ENCODE assay signal across 9 cellular contexts in the genomic region with DNA sequence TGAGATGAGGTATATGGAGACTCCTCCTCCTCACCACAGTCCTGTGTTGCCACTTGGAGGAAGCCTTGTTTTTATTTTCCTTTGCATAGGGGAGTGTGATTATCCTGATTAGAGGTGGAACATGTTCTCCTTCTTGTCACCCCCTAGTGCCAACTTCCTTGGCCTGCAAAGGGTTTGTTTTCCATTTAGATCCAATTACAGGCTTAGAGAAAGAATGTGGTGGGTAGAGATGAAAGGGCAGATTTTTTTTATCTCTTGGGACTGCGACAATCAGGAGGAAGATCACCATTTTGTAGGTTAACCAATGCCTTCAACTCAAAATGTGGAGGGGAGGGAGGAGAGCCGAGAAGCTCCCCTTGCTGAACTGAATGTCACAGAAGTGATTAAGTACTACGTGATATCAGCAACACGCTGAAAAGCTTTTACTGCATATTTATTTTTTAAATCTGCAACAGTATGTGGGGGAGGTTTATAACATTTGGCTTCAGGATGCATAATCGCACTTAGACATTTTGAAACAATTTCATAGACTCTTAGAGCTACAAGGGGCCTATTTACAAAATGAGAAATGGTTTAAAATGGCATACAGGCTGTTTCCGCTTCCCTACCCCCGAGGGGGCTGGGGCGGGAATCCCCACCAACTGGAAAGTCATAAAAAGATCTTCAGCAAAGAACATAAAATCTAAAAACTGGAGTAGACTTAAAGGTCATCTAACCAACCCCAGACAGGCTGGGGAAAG. TPM values are rescaled to one million over a fixed set of nuclear protein-coding genes. Genes with fewer than 3 reads are reported as not detected.
DNase-seq lines count a peak whose midpoint lies in the region; ATAC-seq and TF ChIP-seq lines count a peak whose summit lies in the region.
"Had no signal": no experiment of that assay in that cellular context is flagged by ENCODE, and none has a peak within 500 bp of the region (broad histone marks: within the 10 kb centered on the region; RNA-seq: fewer than 3 reads in every experiment).

No MANE protein-coding gene starts in this region.

- H3K9ac ChIP-seq in PC-3 (ENCODE audit: low read length), result no peak overlapping the region

- peak overlapping the region; percentile 37 for H3K4me2 ChIP-seq in PC-3 (ENCODE audit: low read length)

- no peaks in the 10 kb centered on the region for H3K36me3 ChIP-seq in PC-3 (ENCODE audit: low read depth, low read length)
- H3K36me3 ChIP-seq in thoracic aorta, result peaks cover 39% of the 10 kb centered on the region

- H4K20me1 ChIP-seq in PC-3 (ENCODE audit: low read length), result no peaks in the 10 kb centered on the region

- intact Hi-C loops in PC-3 (cut with micrococcal nuclease), result no loop called here
- intact Hi-C loops in right cardiac atrium (cut with DNase I), result loop anchor here in 1 of 4 donors (10.0 kb wide), 1 partner anchor 51 kb away; no protein-coding TSS in a partner anchor

- H3K9me3 ChIP-seq in PC-3 (ENCODE audit: low read length), result no peaks in the 10 kb centered on the region
- H3K9me3 ChIP-seq in right cardiac atrium (ENCODE audit: control insufficient read depth, low read length), result no peaks in the 10 kb centered on the region
- no peaks in the 10 kb centered on the region for H3K9me3 ChIP-seq in thoracic aorta

- H3K4me1 ChIP-seq in PC-3 (ENCODE audit: insufficient read depth, low read length) (peaks cover 77% of the 10 kb centered on the region), right cardiac atrium (ENCODE audit: control insufficient read depth, insufficient read depth, low read length) (peaks cover 23% of the 10 kb centered on the region), thoracic aorta (ENCODE audit: control insufficient read depth in 1 of 2, low read depth in 2 of 2) (peaks cover 33 to 43% of the 10 kb centered on the region in 2 donors)

- no peak overlapping the region for H3K27ac Mint-ChIP-seq in activated naive CD4-positive, alpha-beta T cell treated with anti-CD3 and anti-CD28 coated beads, Interleukin-2, amount 50 U/mL, for 72 hours

- no peaks in the 10 kb centered on the region for H3K9me2 ChIP-seq in PC-3 (replicated peaks; ENCODE audit: low read length)

- POLR2A ChIA-PET in PC-3 (lab: Charles Lee; ENCODE audit: unreplicated experiment), result no interaction called here

- CTCF ChIA-PET in PC-3 (lab: Charles Lee), result no interaction called here

- no peaks in the 10 kb centered on the region for H3K9me3 Mint-ChIP-seq in activated naive CD4-positive, alpha-beta T cell treated with anti-CD3 and anti-CD28 coated beads, Interleukin-2, amount 50 U/mL, for 72 hours

- H3K36me3 Mint-ChIP-seq in activated naive CD4-positive, alpha-beta T cell treated with anti-CD3 and anti-CD28 coated beads, Interleukin-2, amount 50 U/mL, for 72 hours, result peaks cover 0 to 4% of the 10 kb centered on the region in 2 donors

- BruUV-seq in PC-3 (replicated peaks; lab: Mats Ljungman, UMichigan), result no TSS peak

- H2AFZ ChIP-seq in PC-3 (ENCODE audit: low read length), result no peak overlapping the region

- peak; percentile 15 for DNase-seq in activated naive CD4-positive, alpha-beta T cell treated with Interleukin-2 at 50 U/mL for 16 hours
- DNase-seq in activated naive CD4-positive, alpha-beta T cell treated with anti-CD3 and anti-CD28 coated beads, Interleukin-2, amount 50 U/mL, for 72 hours (ENCODE audit: low spot score in 2 of 2), result no peak
- no peak for DNase-seq in PC-3
- peak in 1 of 3 donors; percentile 45 for DNase-seq in right cardiac atrium
- DNase-seq in thoracic aorta (ENCODE audit: low spot score), result no peak
- DNase-seq in effector CD4-positive, alpha-beta T cell, result no peak
- DNase-seq: stimulated activated naive CD4-positive, alpha-beta T cell treated with Interleukin-2 at 50 U/mL for 16 hours had no signal

- no peaks in the 10 kb centered on the region for H3K27me3 ChIP-seq in PC-3 (ENCODE audit: low read length)
- H3K27me3 ChIP-seq in right cardiac atrium (ENCODE audit: control insufficient read depth, insufficient read depth), result no peaks in the 10 kb centered on the region
- no peaks in the 10 kb centered on the region for H3K27me3 ChIP-seq in thoracic aorta (replicated peaks; ENCODE audit: insufficient read depth)

- peaks cover 17% of the 10 kb centered on the region for H3F3A ChIP-seq in PC-3 (ENCODE audit: low read length, unreplicated experiment)

- WGBS in right cardiac atrium, result 29% methylated on average over 8 of the region's 8 CpGs

- no peak overlapping the region for H3K4me3 ChIP-seq in PC-3 (ENCODE audit: low read length)
- peak overlapping the region; percentile 29 for H3K4me3 ChIP-seq in right cardiac atrium (ENCODE audit: low read length)
- H3K4me3 ChIP-seq in thoracic aorta, result peak overlapping the region; percentile 78

- no peaks in the 10 kb centered on the region for H3K79me2 ChIP-seq in PC-3 (ENCODE audit: low read length)

- ATAC-seq in activated naive CD4-positive, alpha-beta T cell treated with anti-CD3 and anti-CD28 coated beads, Interleukin-2, amount 50 U/mL, for 72 hours, result no peak
- ATAC-seq in PC-3, result no peak
- no peak for ATAC-seq in right cardiac atrium
- ATAC-seq in thoracic aorta (ENCODE audit: insufficient number of reproducible peaks, low FRiP score, low read depth), result no peak
- no peak for ATAC-seq in GM21390 (IDR thresholded peaks at IDR 0.05; ENCODE audit: unreplicated experiment)
- ATAC-seq in HG03520 (IDR thresholded peaks at IDR 0.05; ENCODE audit: unreplicated experiment), result no peak

- H3K27ac ChIP-seq in PC-3 (ENCODE audit: low read length) (peak overlapping the region; percentile 55), right cardiac atrium (ENCODE audit: low read length) (peak overlapping the region; percentile 69), thoracic aorta (peak overlapping the region; percentile 83 to 84)

- TF ChIP-seq CTCF in PC-3 (conservative IDR thresholded peaks at IDR 0.05; ENCODE audit: low read depth, low read length) (no peak), thoracic aorta (IDR thresholded peaks at IDR 0.05) (no peak)

RNA-seq across cellular contexts. Expression of a gene that starts 2.4 kb away (rescaled TPM):
- total RNA-seq in activated naive CD4-positive, alpha-beta T cell treated with anti-CD3 and anti-CD28 coated beads, Interleukin-2, amount 50 U/mL, for 72 hours, result 1 to 10 TPM; 1.3 to 2.5 TPM
- total RNA-seq in PC-3 (2014; rRNA removed) (8.2 and 9.1 TPM in 2 replicates), right cardiac atrium (10 to 100 TPM; 45.6 to 57.8 (median 55.4) TPM), thoracic aorta (100 to 1,000 TPM; 813 to 852 TPM)
- 43.4 TPM for polyA plus RNA-seq in right cardiac atrium

Comparison
In these comparisons a context has a peak if more than half of its experiments do, and no peak if none do; other contexts are left out.
1. RNA of a gene that starts 2.4 kb away (total RNA-seq): 813 to 852 TPM in thoracic aorta; 45.6 to 57.8 TPM in right cardiac atrium, 8.2 to 9.1 TPM in PC-3 and 1.3 to 2.5 TPM in activated naive CD4-positive, alpha-beta T cell treated with anti-CD3 and anti-CD28 coated beads, Interleukin-2, amount 50 U/mL, for 72 hours; every median in the first group is over 10 times any median in the second.
2. Peak in every context shown above with its lines, with median percentiles within 50 percentile points of each other: H3K27ac ChIP-seq.